Comparison of ENCODE assay signal across 11 cellular contexts in the genomic region with DNA sequence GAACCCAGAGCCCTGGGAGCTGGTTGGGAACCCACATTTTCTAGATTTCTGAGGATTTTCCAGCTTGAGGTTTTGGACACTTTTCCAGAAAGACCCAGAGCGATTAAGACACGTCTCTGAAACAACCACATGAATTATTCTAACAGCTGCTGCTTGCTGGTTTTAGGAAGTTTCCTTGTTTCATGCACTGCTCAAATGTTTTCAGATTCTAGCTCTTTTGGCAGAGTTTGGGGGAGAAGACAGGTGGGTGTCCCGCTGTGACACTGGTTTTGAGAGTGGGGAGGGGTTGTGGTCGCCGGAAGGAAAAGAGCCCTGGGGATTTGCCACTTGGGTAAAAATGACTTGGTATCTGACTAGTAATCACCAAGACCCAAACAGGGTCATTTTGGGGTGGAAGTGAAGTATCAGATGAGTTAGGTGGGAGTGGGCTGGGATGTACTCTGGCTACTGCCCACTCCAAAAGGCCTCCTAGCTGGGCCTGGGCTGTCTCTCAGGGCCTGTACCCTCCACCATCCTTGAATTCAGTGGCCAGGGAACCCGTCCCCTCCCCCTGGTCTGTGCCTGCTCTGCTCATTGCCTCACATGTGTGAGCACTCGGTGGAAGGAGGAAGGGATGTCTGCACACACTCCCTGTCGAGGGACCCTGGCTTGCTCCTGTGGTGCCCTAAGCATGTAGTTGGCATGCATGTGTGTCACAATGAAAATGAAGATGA. TPM values are rescaled to one million over a fixed set of nuclear protein-coding genes. Genes with fewer than 3 reads are reported as not detected.
DNase-seq lines count a peak whose midpoint lies in the region; ATAC-seq and TF ChIP-seq lines count a peak whose summit lies in the region.
"Had no signal": no experiment of that assay in that cellular context is flagged by ENCODE, and none has a peak within 500 bp of the region (broad histone marks: within the 10 kb centered on the region; RNA-seq: fewer than 3 reads in every experiment).

No MANE protein-coding gene starts in this region.

- POLR2A ChIA-PET in activated CD8-positive, alpha-beta T cell treated with anti-CD3 and anti-CD28 coated beads for 36 hours (lab: Charles Lee): interaction anchor here (0.6 to 1.8 kb wide), 11 partner anchors 10 to 131 kb away, joined by 3 to 7 read pairs (median 4); no protein-coding TSS in a partner anchor

- intact Hi-C loops in activated CD8-positive, alpha-beta T cell treated with anti-CD3 and anti-CD28 coated beads for 36 hours (cut with micrococcal nuclease): no loop called here
- intact Hi-C loops in mucosa of descending colon (cut with DNase I, micrococcal nuclease): no loop called here

- H3K4me3 ChIP-seq in mucosa of descending colon (no peak overlapping the region), hepatocyte (no peak overlapping the region)
- H3K4me3 ChIP-seq: smooth muscle cell had no signal

- H3K4me3 Mint-ChIP-seq in activated CD8-positive, alpha-beta T cell treated with anti-CD3 and anti-CD28 coated beads for 36 hours: no peak overlapping the region

- H3K9me2 ChIP-seq in hepatocyte (replicated peaks; ENCODE audit: insufficient read depth): no peaks in the 10 kb centered on the region

- peaks cover 24% of the 10 kb centered on the region for H3K36me3 Mint-ChIP-seq in activated CD8-positive, alpha-beta T cell treated with anti-CD3 and anti-CD28 coated beads for 36 hours (ENCODE audit: low read depth)

- no peaks in the 10 kb centered on the region for H3K9me3 ChIP-seq in mucosa of descending colon
- H3K9me3 ChIP-seq in hepatocyte (ENCODE audit: low read depth): no peaks in the 10 kb centered on the region

- H3K27ac Mint-ChIP-seq in activated CD8-positive, alpha-beta T cell treated with anti-CD3 and anti-CD28 coated beads for 36 hours: peak overlapping the region; percentile 50

- H4K20me1 ChIP-seq in hepatocyte (ENCODE audit: insufficient read depth, poor library complexity, severe bottlenecking): peaks cover 81% of the 10 kb centered on the region

- peaks cover 98% of the 10 kb centered on the region for H3K79me2 ChIP-seq in hepatocyte

- CTCF ChIA-PET in activated CD8-positive, alpha-beta T cell treated with anti-CD3 and anti-CD28 coated beads for 36 hours (lab: Charles Lee): interaction anchor here (0.6 to 2.5 kb wide), 4 partner anchors 9 to 72 kb away, joined by 3 to 16 read pairs (median 3); no protein-coding TSS in a partner anchor

- no peak overlapping the region for H2AFZ ChIP-seq in hepatocyte

- peaks cover 74% of the 10 kb centered on the region for H3K4me1 Mint-ChIP-seq in activated CD8-positive, alpha-beta T cell treated with anti-CD3 and anti-CD28 coated beads for 36 hours (ENCODE audit: low read depth)

- H3K4me1 ChIP-seq in mucosa of descending colon (ENCODE audit: low read depth): peaks cover 12% of the 10 kb centered on the region
- H3K4me1 ChIP-seq in hepatocyte (ENCODE audit: insufficient read depth): no peaks in the 10 kb centered on the region

- no peak overlapping the region for H3K27ac ChIP-seq in hepatocyte

- 87% methylated on average over 8 of the region's 8 CpGs for WGBS in hepatocyte (ENCODE audit: low lambda C conversion rate, missing lambda C conversion rate)

- no peaks in the 10 kb centered on the region for H3K9me3 Mint-ChIP-seq in activated CD8-positive, alpha-beta T cell treated with anti-CD3 and anti-CD28 coated beads for 36 hours

- DNase-seq in stimulated activated CD4-positive, alpha-beta T cell treated with anti-CD3 and anti-CD28 coated beads, Interleukin-15, amount 100 ng/mL, for 24 hours: peak; percentile 22
- no peak for DNase-seq in stimulated activated CD4-positive, alpha-beta T cell treated with anti-CD3 and anti-CD28 coated beads, Interleukin-12 subunit alpha, Interleukin-12 subunit beta, amount 100 ng/mL, for 4 hours
- peak; percentile 41 for DNase-seq in activated CD8-positive, alpha-beta T cell treated with anti-CD3 and anti-CD28 coated beads for 36 hours
- DNase-seq in mucosa of descending colon (no peak), hepatocyte (ENCODE audit: low spot score) (no peak), A172 (ENCODE audit: low spot score) (no peak)
- DNase-seq in stimulated activated CD8-positive, alpha-beta memory T cell treated with anti-CD3 and anti-CD28 coated beads, Interleukin-4, amount 100 ng/mL, for 48 hours: no peak
- DNase-seq: hippocampal formation, NCI-H1417 treated with DMSO at 0.1 percent for 48 hours had no signal

- no peak for TF ChIP-seq CTCF in activated CD8-positive, alpha-beta T cell treated with anti-CD3 and anti-CD28 coated beads for 36 hours (IDR thresholded peaks at IDR 0.05)
- no peak for TF ChIP-seq CTCF in mucosa of descending colon (IDR thresholded peaks at IDR 0.05)
- no peak for TF ChIP-seq CTCF in hepatocyte (IDR thresholded peaks at IDR 0.05; ENCODE audit: poor library complexity)

- no peaks in the 10 kb centered on the region for H3K27me3 Mint-ChIP-seq in activated CD8-positive, alpha-beta T cell treated with anti-CD3 and anti-CD28 coated beads for 36 hours

- peak; percentile 19 for ATAC-seq in activated CD8-positive, alpha-beta T cell treated with anti-CD3 and anti-CD28 coated beads for 36 hours
- ATAC-seq in mucosa of descending colon (peak; percentile 17), GM21786 (IDR thresholded peaks at IDR 0.05; ENCODE audit: unreplicated experiment) (no peak)

- H3K36me3 ChIP-seq in mucosa of descending colon (ENCODE audit: low read depth) (no peaks in the 10 kb centered on the region), hepatocyte (replicated peaks; ENCODE audit: insufficient read depth, low read depth) (no peaks in the 10 kb centered on the region)

- H3K27me3 ChIP-seq in hepatocyte: no peaks in the 10 kb centered on the region

- no peak overlapping the region for H3K4me2 ChIP-seq in hepatocyte
- H3K4me2 ChIP-seq: smooth muscle cell had no signal

RNA-seq across cellular contexts. Expression of a gene that starts 13.2 kb away (rescaled TPM):
- 100 to 1,000 TPM; 132 to 136 TPM for total RNA-seq in activated CD8-positive, alpha-beta T cell treated with anti-CD3 and anti-CD28 coated beads for 36 hours
- total RNA-seq in mucosa of descending colon (100 to 1,000 TPM in 2 of 3 donors, 10 to 100 TPM in 1; 89.3 to 117 (median 107) TPM), hepatocyte (28.0 and 35.7 TPM in 2 replicates)
- polyA plus RNA-seq in hepatocyte: 31.4 and 35.3 TPM in 2 replicates
- 62.1 and 84.0 TPM in 2 replicates for total RNA-seq in A172 (2014; rRNA removed; shearing (Covaris generic))

Comparison
In these comparisons a context has a peak if more than half of its experiments do, and no peak if none do; other contexts are left out.
1. DNase-seq: peak in stimulated activated CD4-positive, alpha-beta T cell treated with anti-CD3 and anti-CD28 coated beads, Interleukin-15, amount 100 ng/mL, for 24 hours (single experiment) and activated CD8-positive, alpha-beta T cell treated with anti-CD3 and anti-CD28 coated beads for 36 hours (single experiment); none in stimulated activated CD4-positive, alpha-beta T cell treated with anti-CD3 and anti-CD28 coated beads, Interleukin-12 subunit alpha, Interleukin-12 subunit beta, amount 100 ng/mL, for 4 hours (single experiment), mucosa of descending colon (0 of 3), hepatocyte (single experiment), A172 (single experiment) and stimulated activated CD8-positive, alpha-beta memory T cell treated with anti-CD3 and anti-CD28 coated beads, Interleukin-4, amount 100 ng/mL, for 48 hours (single experiment).